In the genomic region with DNA sequence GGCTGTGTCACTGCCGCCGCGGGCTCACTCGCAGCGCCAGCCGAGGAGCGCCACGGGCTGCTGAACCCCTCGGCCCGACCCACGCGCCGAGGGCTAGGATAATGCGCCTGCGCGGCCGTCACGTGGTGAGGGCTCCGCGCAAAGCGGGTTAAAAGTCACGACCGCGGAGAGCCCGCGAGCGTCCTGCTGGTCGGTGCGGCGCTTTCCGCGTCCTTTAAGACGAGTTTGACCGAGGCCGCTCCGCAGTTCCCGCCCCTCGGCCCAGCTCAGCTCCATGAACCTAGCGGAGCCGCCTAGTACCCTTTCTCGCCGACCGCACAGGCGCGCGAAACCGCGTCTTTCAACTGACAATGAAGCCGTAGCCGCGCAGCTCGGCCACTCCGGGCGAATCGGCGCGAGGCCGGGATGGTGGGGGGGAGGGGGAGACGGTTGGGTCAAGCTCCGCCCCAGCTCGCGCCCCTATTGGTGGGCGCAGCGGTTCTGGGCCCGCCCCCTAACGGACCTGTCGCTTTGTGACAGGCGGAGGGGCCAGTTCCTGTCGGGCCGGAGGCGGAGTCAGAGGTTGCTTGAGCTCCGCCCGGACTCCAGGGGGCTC, we compare ENCODE assay signal across 1 cellular context.
A peak's percentile ranks its signal among the peaks of the same experiment; 100 is the strongest.
TF ChIP-seq lines count a peak whose summit lies in the region.

No MANE protein-coding gene starts in this region.

TF ChIP-seq in HepG2, 621 proteins besides CTCF, POLR2A, EP300 and RAD21 (continued from another document and continues in another):
- no peak for TF ChIP-seq HMGA1 (CRISPR knock-in tag; conservative IDR thresholded peaks at IDR 0.05)
- TF ChIP-seq ZNF33A (CRISPR knock-in tag; IDR thresholded peaks at IDR 0.05; ENCODE audit: borderline replicate concordance) = peak; percentile 80; the same call in 1 of the 2 replicates
- peak; percentile 41; the same call in 1 of the 2 replicates for TF ChIP-seq HOMEZ (CRISPR knock-in tag; IDR thresholded peaks at IDR 0.05; ENCODE audit: low read depth)
- TF ChIP-seq NFYC (CRISPR knock-in tag; IDR thresholded peaks at IDR 0.05) = peak; percentile 92
- TF ChIP-seq TGIF2 (CRISPR knock-in tag; IDR thresholded peaks at IDR 0.05) = no peak; the same call in 1 of the 2 replicates
- TF ChIP-seq ZNF34 (CRISPR knock-in tag; IDR thresholded peaks at IDR 0.05; ENCODE audit: borderline replicate concordance) = no peak
- peak; percentile 87 for TF ChIP-seq ZNF772 (CRISPR knock-in tag; IDR thresholded peaks at IDR 0.05)
- TF ChIP-seq ETV5 (CRISPR knock-in tag; IDR thresholded peaks at IDR 0.05; ENCODE audit: borderline replicate concordance) = no peak; the same call in 1 of the 2 replicates
- peak; percentile 86 for TF ChIP-seq ZMYM2 (CRISPR knock-in tag; IDR thresholded peaks at IDR 0.05)
- peak; percentile 63 for TF ChIP-seq ZNF205 (CRISPR knock-in tag; IDR thresholded peaks at IDR 0.05)
- TF ChIP-seq LCORL (IDR thresholded peaks at IDR 0.05) = no peak
- TF ChIP-seq LCORL (CRISPR knock-in tag; IDR thresholded peaks at IDR 0.05) = peak; percentile 90
- peak; percentile 95 for TF ChIP-seq ZNF563 (CRISPR knock-in tag; IDR thresholded peaks at IDR 0.05)
- TF ChIP-seq, protein P1, sequence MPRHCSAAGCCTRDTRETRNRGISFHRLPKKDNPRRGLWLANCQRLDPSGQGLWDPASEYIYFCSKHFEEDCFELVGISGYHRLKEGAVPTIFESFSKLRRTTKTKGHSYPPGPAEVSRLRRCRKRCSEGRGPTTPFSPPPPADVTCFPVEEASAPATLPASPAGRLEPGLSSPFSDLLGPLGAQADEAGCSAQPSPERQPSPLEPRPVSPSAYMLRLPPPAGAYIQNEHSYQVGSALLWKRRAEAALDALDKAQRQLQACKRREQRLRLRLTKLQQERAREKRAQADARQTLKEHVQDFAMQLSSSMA (CRISPR knock-in tag; IDR thresholded peaks at IDR 0.05) = peak; percentile 87
- TF ChIP-seq ZNF326 (CRISPR knock-in tag; IDR thresholded peaks at IDR 0.05; ENCODE audit: borderline replicate concordance) = no peak
- TF ChIP-seq NFATC3 (CRISPR knock-in tag; IDR thresholded peaks at IDR 0.05) = peak; percentile 95
- TF ChIP-seq, protein P2, sequence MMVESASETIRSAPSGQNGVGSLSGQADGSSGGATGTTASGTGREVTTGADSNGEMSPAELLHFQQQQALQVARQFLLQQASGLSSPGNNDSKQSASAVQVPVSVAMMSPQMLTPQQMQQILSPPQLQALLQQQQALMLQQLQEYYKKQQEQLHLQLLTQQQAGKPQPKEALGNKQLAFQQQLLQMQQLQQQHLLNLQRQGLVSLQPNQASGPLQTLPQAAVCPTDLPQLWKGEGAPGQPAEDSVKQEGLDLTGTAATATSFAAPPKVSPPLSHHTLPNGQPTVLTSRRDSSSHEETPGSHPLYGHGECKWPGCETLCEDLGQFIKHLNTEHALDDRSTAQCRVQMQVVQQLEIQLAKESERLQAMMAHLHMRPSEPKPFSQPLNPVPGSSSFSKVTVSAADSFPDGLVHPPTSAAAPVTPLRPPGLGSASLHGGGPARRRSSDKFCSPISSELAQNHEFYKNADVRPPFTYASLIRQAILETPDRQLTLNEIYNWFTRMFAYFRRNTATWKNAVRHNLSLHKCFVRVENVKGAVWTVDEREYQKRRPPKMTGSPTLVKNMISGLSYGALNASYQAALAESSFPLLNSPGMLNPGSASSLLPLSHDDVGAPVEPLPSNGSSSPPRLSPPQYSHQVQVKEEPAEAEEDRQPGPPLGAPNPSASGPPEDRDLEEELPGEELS (CRISPR knock-in tag; IDR thresholded peaks at IDR 0.05) = peak; percentile 24; the same call in 1 of the 2 replicates
- TF ChIP-seq SP1 (IDR thresholded peaks at IDR 0.05) = no peak
- no peak; the same call in 1 of the 2 replicates for TF ChIP-seq SP1 (CRISPR knock-in tag; IDR thresholded peaks at IDR 0.05)
- peak; percentile 86; the same call in 1 of the 2 replicates for TF ChIP-seq GABPB1 (CRISPR knock-in tag; IDR thresholded peaks at IDR 0.05)
- TF ChIP-seq RARA (CRISPR knock-in tag; IDR thresholded peaks at IDR 0.05) = peak; percentile 28; the same call in 1 of the 2 replicates
- peak; percentile 63 for TF ChIP-seq SAP130 (CRISPR knock-in tag; IDR thresholded peaks at IDR 0.05; ENCODE audit: low read depth)
- peak; percentile 95; the same call in 1 of the 2 replicates for TF ChIP-seq ARID4A (CRISPR knock-in tag; IDR thresholded peaks at IDR 0.05; ENCODE audit: borderline replicate concordance)
- no peak for TF ChIP-seq ATF5 (CRISPR knock-in tag; IDR thresholded peaks at IDR 0.05; ENCODE audit: low read depth)
- TF ChIP-seq, protein P3, sequence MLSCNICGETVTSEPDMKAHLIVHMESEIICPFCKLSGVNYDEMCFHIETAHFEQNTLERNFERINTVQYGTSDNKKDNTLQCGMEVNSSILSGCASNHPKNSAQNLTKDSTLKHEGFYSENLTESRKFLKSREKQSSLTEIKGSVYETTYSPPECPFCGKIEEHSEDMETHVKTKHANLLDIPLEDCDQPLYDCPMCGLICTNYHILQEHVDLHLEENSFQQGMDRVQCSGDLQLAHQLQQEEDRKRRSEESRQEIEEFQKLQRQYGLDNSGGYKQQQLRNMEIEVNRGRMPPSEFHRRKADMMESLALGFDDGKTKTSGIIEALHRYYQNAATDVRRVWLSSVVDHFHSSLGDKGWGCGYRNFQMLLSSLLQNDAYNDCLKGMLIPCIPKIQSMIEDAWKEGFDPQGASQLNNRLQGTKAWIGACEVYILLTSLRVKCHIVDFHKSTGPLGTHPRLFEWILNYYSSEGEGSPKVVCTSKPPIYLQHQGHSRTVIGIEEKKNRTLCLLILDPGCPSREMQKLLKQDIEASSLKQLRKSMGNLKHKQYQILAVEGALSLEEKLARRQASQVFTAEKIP (CRISPR knock-in tag; IDR thresholded peaks at IDR 0.05; ENCODE audit: borderline replicate concordance) = no peak
- no peak for TF ChIP-seq NCOR1 (IDR thresholded peaks at IDR 0.05; ENCODE audit: borderline replicate concordance, low read length)
- TF ChIP-seq MTA3 (CRISPR knock-in tag; IDR thresholded peaks at IDR 0.05) = no peak
- TF ChIP-seq MYPOP (CRISPR knock-in tag; IDR thresholded peaks at IDR 0.05) = peak; percentile 89
- TF ChIP-seq TSC22D2 (CRISPR knock-in tag; IDR thresholded peaks at IDR 0.05; ENCODE audit: borderline replicate concordance) = 0 out of 2 replicates have a peak, but pooled peaks have one; percentile 89
- peak; percentile 71 for TF ChIP-seq XRCC5 (optimal IDR thresholded peaks at IDR 0.05; ENCODE audit: low read length)
- TF ChIP-seq ELF1 (CRISPR knock-in tag; IDR thresholded peaks at IDR 0.05) = no peak; the same call in 1 of the 2 replicates
- peak; percentile 93 for TF ChIP-seq CHCHD3 (CRISPR knock-in tag; IDR thresholded peaks at IDR 0.05)
- TF ChIP-seq MXD3 (CRISPR knock-in tag; IDR thresholded peaks at IDR 0.05) = peak; percentile 95
- peak; percentile 51; the same call in 1 of the 2 replicates for TF ChIP-seq ZNF512 (CRISPR knock-in tag; IDR thresholded peaks at IDR 0.05)
- TF ChIP-seq BRCA1 (CRISPR knock-in tag; IDR thresholded peaks at IDR 0.05) = no peak
- no peak for TF ChIP-seq HDAC6 (IDR thresholded peaks at IDR 0.05; ENCODE audit: low read depth, low read length)
- peak; percentile 40; the same call in 1 of the 2 replicates for TF ChIP-seq THRA (CRISPR knock-in tag; IDR thresholded peaks at IDR 0.05; ENCODE audit: borderline replicate concordance)
- TF ChIP-seq, protein P4, sequence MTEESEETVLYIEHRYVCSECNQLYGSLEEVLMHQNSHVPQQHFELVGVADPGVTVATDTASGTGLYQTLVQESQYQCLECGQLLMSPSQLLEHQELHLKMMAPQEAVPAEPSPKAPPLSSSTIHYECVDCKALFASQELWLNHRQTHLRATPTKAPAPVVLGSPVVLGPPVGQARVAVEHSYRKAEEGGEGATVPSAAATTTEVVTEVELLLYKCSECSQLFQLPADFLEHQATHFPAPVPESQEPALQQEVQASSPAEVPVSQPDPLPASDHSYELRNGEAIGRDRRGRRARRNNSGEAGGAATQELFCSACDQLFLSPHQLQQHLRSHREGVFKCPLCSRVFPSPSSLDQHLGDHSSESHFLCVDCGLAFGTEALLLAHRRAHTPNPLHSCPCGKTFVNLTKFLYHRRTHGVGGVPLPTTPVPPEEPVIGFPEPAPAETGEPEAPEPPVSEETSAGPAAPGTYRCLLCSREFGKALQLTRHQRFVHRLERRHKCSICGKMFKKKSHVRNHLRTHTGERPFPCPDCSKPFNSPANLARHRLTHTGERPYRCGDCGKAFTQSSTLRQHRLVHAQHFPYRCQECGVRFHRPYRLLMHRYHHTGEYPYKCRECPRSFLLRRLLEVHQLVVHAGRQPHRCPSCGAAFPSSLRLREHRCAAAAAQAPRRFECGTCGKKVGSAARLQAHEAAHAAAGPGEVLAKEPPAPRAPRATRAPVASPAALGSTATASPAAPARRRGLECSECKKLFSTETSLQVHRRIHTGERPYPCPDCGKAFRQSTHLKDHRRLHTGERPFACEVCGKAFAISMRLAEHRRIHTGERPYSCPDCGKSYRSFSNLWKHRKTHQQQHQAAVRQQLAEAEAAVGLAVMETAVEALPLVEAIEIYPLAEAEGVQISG (CRISPR knock-in tag; IDR thresholded peaks at IDR 0.05) = no peak
